ENCODE assay signal across 8 cellular contexts in the genomic region with DNA sequence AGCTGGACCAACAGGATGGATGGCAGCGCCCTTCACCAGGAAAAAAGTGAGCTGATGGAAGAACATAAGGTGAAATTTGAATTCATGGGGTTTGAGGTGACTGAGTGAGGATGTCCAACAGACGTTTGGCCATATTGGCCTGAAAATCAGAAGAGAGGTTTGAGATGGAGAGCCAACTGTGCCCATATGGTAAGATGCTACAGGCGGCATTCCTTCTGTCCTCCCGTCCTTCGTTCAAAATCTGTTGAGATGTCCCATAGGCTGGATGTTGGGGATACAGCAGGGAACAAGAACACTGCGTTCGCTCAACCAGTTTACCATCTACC. TPM values are rescaled to one million over a fixed set of nuclear protein-coding genes. Genes with fewer than 3 reads are reported as not detected.
DNase-seq lines count a peak whose midpoint lies in the region; ATAC-seq and TF ChIP-seq lines count a peak whose summit lies in the region.

No MANE protein-coding gene starts in this region.

- DNase-seq in CD8-positive, alpha-beta T cell = no peak
- no peak for DNase-seq in body of pancreas
- DNase-seq in lower leg skin (ENCODE audit: low spot score in 2 of 2) = peak in 1 of 2 donors; percentile 56
- no peak for DNase-seq in upper lobe of left lung
- no peak for DNase-seq in activated gamma-delta T cell (lab: John Stamatoyannopoulos, UW)
- DNase-seq in KG1 (lab: John Stamatoyannopoulos, UW) = no peak

- peak overlapping the region; percentile 84 for H3K27ac ChIP-seq in CD8-positive, alpha-beta T cell (ENCODE audit: low read depth, low read length)
- peak overlapping the region; percentile 78 to 90 (median 84) for H3K27ac ChIP-seq in body of pancreas
- peak overlapping the region; percentile 91 to 95 (median 92) for H3K27ac ChIP-seq in upper lobe of left lung

- peaks cover 12% of the 10 kb centered on the region for H3K36me3 ChIP-seq in CD8-positive, alpha-beta T cell (ENCODE audit: insufficient read depth, low read length)
- H3K36me3 ChIP-seq in body of pancreas (replicated peaks in 1 of 2; ENCODE audit: insufficient read depth in 1 of 2, low read depth in 2 of 2) = peaks cover 0 to 6% of the 10 kb centered on the region in 2 donors
- H3K36me3 ChIP-seq in upper lobe of left lung = peaks cover 10 to 23% (median 18%) of the 10 kb centered on the region in 4 donors

- intact Hi-C loops in CD8-positive, alpha-beta T cell (cut with DNase I, micrococcal nuclease) = loop anchor here (2.0 to 10.0 kb wide), 14 partner anchors 65 to 1682 kb away; partner anchors contain the start of genes MDGA1 (in 2 of the 2), BTBD9 (in 1 of the 2), CCDC167 (in 1 of the 2) and GLO1 (in 1 of the 2)
- intact Hi-C loops in body of pancreas (cut with DNase I) (no loop called here), lower leg skin (cut with DNase I; ENCODE audit: low total_unique reads) (no loop called here)

- CTCF ChIA-PET in CD8-positive, alpha-beta T cell (lab: Charles Lee) = interaction anchor here (0.6 to 1.6 kb wide), 2 partner anchors 12 to 15 kb away, joined by 3 to 5 read pairs; no protein-coding TSS in a partner anchor

- POLR2A ChIA-PET in CD8-positive, alpha-beta T cell (lab: Charles Lee) = interaction anchor here (0.7 to 3.8 kb wide), 10 partner anchors 10 to 411 kb away, joined by 3 to 13 read pairs (median 4); partner anchors contain the start of genes MDGA1 and RNF8

- peaks cover 37% of the 10 kb centered on the region for H3K4me1 Mint-ChIP-seq in CD8-positive, alpha-beta T cell (ENCODE audit: low read depth)

- no peaks in the 10 kb centered on the region for H3K9me3 ChIP-seq in CD8-positive, alpha-beta T cell (ENCODE audit: low read length)
- H3K9me3 ChIP-seq in body of pancreas (no peaks in the 10 kb centered on the region), upper lobe of left lung (no peaks in the 10 kb centered on the region)

- H3K4me1 ChIP-seq in CD8-positive, alpha-beta T cell (ENCODE audit: insufficient read depth, low read length) = peaks cover 9% of the 10 kb centered on the region
- H3K4me1 ChIP-seq in body of pancreas (peaks cover 21% of the 10 kb centered on the region), upper lobe of left lung (peaks cover 14 to 22% (median 16%) of the 10 kb centered on the region in 4 donors)

- TF ChIP-seq EP300 in upper lobe of left lung (IDR thresholded peaks at IDR 0.05) = peak in 1 of 4 donors; percentile 21

- no peak for ATAC-seq in CD8-positive, alpha-beta T cell
- peak; percentile 3 for ATAC-seq in HG03039 (IDR thresholded peaks at IDR 0.05; ENCODE audit: unreplicated experiment)
- peak; percentile 13 for ATAC-seq in body of pancreas
- ATAC-seq in upper lobe of left lung (ENCODE audit: low FRiP score in 2 of 2) = peak in 1 of 2 donors; percentile 40
- no peak for ATAC-seq in GM18858 (IDR thresholded peaks at IDR 0.05; ENCODE audit: unreplicated experiment)

- H3K4me3 Mint-ChIP-seq in CD8-positive, alpha-beta T cell = peak overlapping the region; percentile 94

- 4 to 11% methylated on average over 7 of the region's 7 CpGs for WGBS in body of pancreas, 2 donors
- 8 to 18% methylated on average over 7 of the region's 7 CpGs for WGBS in lower leg skin, 2 donors
- WGBS in upper lobe of left lung, 2 donors = 10 to 12% methylated on average over 7 of the region's 7 CpGs

- no peaks in the 10 kb centered on the region for H3K9me3 Mint-ChIP-seq in CD8-positive, alpha-beta T cell

- H3K4me3 ChIP-seq in CD8-positive, alpha-beta T cell (ENCODE audit: low read depth, low read length) = peak overlapping the region; percentile 71
- H3K4me3 ChIP-seq in body of pancreas (peak overlapping the region; percentile 59 to 88), lower leg skin (ENCODE audit: low read depth, poor library complexity, severe bottlenecking) (peak overlapping the region; percentile 82), upper lobe of left lung (peak overlapping the region; percentile 90 to 96 (median 95))

- TF ChIP-seq POLR2A in body of pancreas (IDR thresholded peaks at IDR 0.05) (no peak), lower leg skin (IDR thresholded peaks at IDR 0.05) (no peak), upper lobe of left lung (IDR thresholded peaks at IDR 0.05) (no peak)

- no peak for TF ChIP-seq CTCF in CD8-positive, alpha-beta T cell (IDR thresholded peaks at IDR 0.05)
- TF ChIP-seq CTCF in body of pancreas (IDR thresholded peaks at IDR 0.05) = no peak
- no peak for TF ChIP-seq CTCF in lower leg skin (IDR thresholded peaks at IDR 0.05)
- TF ChIP-seq CTCF in upper lobe of left lung (IDR thresholded peaks at IDR 0.05) = no peak

- peak overlapping the region; percentile 97 for H3K27ac Mint-ChIP-seq in CD8-positive, alpha-beta T cell

- no peaks in the 10 kb centered on the region for H3K27me3 ChIP-seq in CD8-positive, alpha-beta T cell (ENCODE audit: insufficient read depth, low read length)
- H3K27me3 ChIP-seq in body of pancreas = no peaks in the 10 kb centered on the region
- H3K27me3 ChIP-seq in upper lobe of left lung = no peaks in the 10 kb centered on the region

- H3K36me3 Mint-ChIP-seq in CD8-positive, alpha-beta T cell = peaks cover 29% of the 10 kb centered on the region

- peaks cover 11% of the 10 kb centered on the region for H3K27me3 Mint-ChIP-seq in CD8-positive, alpha-beta T cell (ENCODE audit: low read depth)

RNA-seq across cellular contexts. Expression of gene CMTR1, which starts 0.5 kb away (rescaled TPM):
- 10 to 100 TPM; 74.8 to 79.5 TPM for total RNA-seq in CD8-positive, alpha-beta T cell
- total RNA-seq in body of pancreas (10 to 100 TPM; 15.8 to 23.4 TPM), lower leg skin (10 to 100 TPM; 24.5 to 34.1 (median 28.1) TPM), upper lobe of left lung (10 to 100 TPM; 34.5 to 80.7 (median 38.1) TPM)

Comparison
In these comparisons a context has a peak if more than half of its experiments do, and no peak if none do; other contexts are left out.
1. ATAC-seq: peak in HG03039 (single experiment) and body of pancreas (single experiment); none in CD8-positive, alpha-beta T cell (single experiment) and GM18858 (single experiment).
2. intact Hi-C loops: an anchor here in CD8-positive, alpha-beta T cell (2.0 to 10.0 kb wide); none called in body of pancreas and lower leg skin.
3. Peak in every context shown above with its lines, with median percentiles within 50 percentile points of each other: H3K27ac ChIP-seq and H3K4me3 ChIP-seq.